Comparison of ENCODE assay signal across 27 cellular contexts in the genomic region with DNA sequence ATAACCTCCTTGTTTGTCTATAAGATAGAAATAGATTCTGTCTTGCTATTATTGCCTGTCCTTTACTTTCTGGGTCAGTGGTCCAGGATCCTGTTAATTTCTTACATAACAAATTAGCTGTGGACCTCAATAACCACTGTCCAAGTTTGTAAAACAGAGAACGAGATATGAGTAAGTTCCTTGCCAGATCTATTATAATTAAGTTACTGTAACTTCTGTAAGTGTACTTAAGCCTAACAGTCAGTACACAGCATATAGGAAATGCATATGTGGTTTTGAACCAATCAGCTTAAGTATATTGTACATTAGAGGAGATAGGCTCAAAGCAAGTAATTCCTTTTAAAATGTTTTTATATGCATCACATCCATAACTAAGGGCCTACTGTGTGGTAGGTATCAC.
DNase-seq lines count a peak whose midpoint lies in the region; ATAC-seq and TF ChIP-seq lines count a peak whose summit lies in the region.
"Had no signal": no experiment of that assay in that cellular context is flagged by ENCODE, and none has a peak within 500 bp of the region (broad histone marks: within the 10 kb centered on the region; RNA-seq: fewer than 3 reads in every experiment).

No MANE protein-coding gene starts in this region.

- TF ChIP-seq CTCF in OCI-LY3 (IDR thresholded peaks at IDR 0.05; ENCODE audit: low read depth, low read length) = no peak

- H3K79me2 ChIP-seq in OCI-LY3 (ENCODE audit: low read length) = no peaks in the 10 kb centered on the region

- no peaks in the 10 kb centered on the region for H4K20me1 ChIP-seq in BLaER1 treated with 17β-estradiol and CSF1 and Interleukin-3, amounts not matched to agents 10 nM and 100 nM
- no peaks in the 10 kb centered on the region for H4K20me1 ChIP-seq in OCI-LY3 (ENCODE audit: insufficient read depth, low read length)

- H3K27me3 ChIP-seq in BLaER1 treated with 17β-estradiol and CSF1 and Interleukin-3, amounts not matched to agents 10 nM and 100 nM = no peaks in the 10 kb centered on the region
- H3K27me3 ChIP-seq in OCI-LY3 (ENCODE audit: low read depth, low read length) = no peaks in the 10 kb centered on the region

- no peaks in the 10 kb centered on the region for H3K36me3 ChIP-seq in BLaER1 treated with 17β-estradiol and CSF1 and Interleukin-3, amounts not matched to agents 10 nM and 100 nM
- no peaks in the 10 kb centered on the region for H3K36me3 ChIP-seq in OCI-LY3 (replicated peaks; ENCODE audit: low read depth, low read length)

- no peak overlapping the region for H3K27ac ChIP-seq in BLaER1 treated with 17β-estradiol and CSF1 and Interleukin-3, amounts not matched to agents 10 nM and 100 nM
- H3K27ac ChIP-seq in OCI-LY3 (ENCODE audit: low read length) = no peak overlapping the region
- H3K27ac ChIP-seq: A549, C4-2B, HL-60, KMS-11, RWPE1 had no signal

- peak; percentile 55 for ATAC-seq in GM18907 (IDR thresholded peaks at IDR 0.05; ENCODE audit: unreplicated experiment)
- peak; percentile 69 for ATAC-seq in HG02884 (IDR thresholded peaks at IDR 0.05; ENCODE audit: unreplicated experiment)
- no peak for ATAC-seq in GM19395 (IDR thresholded peaks at IDR 0.05; ENCODE audit: unreplicated experiment)
- ATAC-seq: A549; CD8-positive, alpha-beta T cell; Panc1 had no signal

- H2AFZ ChIP-seq in OCI-LY3 (ENCODE audit: low read depth, low read length) = no peak overlapping the region

- H3K4me2 ChIP-seq in BLaER1 treated with 17β-estradiol and CSF1 and Interleukin-3, amounts not matched to agents 10 nM and 100 nM = peak overlapping the region; percentile 3 to 74 (median 61); a peak in 21 of 22 replicates
- H3K4me2 ChIP-seq in OCI-LY3 (ENCODE audit: low read length) = peak overlapping the region; percentile 21
- H3K4me2 ChIP-seq: A549, KMS-11 had no signal

- DNase-seq in cerebellar nuclear complex (lab: John Stamatoyannopoulos, UW) = no peak
- no peak for DNase-seq in NCI-H2227 (lab: John Stamatoyannopoulos, UW; ENCODE audit: unreplicated experiment)
- DNase-seq: AML-193; Caco-2; CD8-positive, alpha-beta T cell; MM.1S; NCI-H1092 treated with DMSO at 0.1 percent for 48 hours; NCI-H1436 treated with DMSO at 0.1 percent for 48 hours; NCI-H187 treated with DMSO at 0.1 percent for 48 hours; NCI-H2107; NCI-H446 treated with DMSO at 0.1 percent for 48 hours; NCI-H526; NCI-H82; NK-92 treated with Interleukin-12 subunit alpha and Interleukin-12 subunit beta, amount 100 ng/mL, for 24 hours; SHP77; T-helper 1 cell had no signal

- H3K9me3 ChIP-seq in BLaER1 treated with 17β-estradiol and CSF1 and Interleukin-3, amounts not matched to agents 10 nM and 100 nM (replicated peaks in 1 of 11) = peaks cover 0 to 3% (median 0%) of the 10 kb centered on the region in 11 experiments; a peak in 1 of 22 replicates
- H3K9me3 ChIP-seq in OCI-LY3 (ENCODE audit: insufficient read depth, low read length) = no peaks in the 10 kb centered on the region
- H3K9me3 ChIP-seq: A549, Caco-2 had no signal

- no peak overlapping the region for H3K9ac ChIP-seq in BLaER1 treated with 17β-estradiol and CSF1 and Interleukin-3, amounts not matched to agents 10 nM and 100 nM
- no peak overlapping the region for H3K9ac ChIP-seq in OCI-LY3 (ENCODE audit: low read length)
- H3K9ac ChIP-seq: KMS-11 had no signal

- peaks cover 18 to 34% (median 27%) of the 10 kb centered on the region in 10 experiments for H3K4me1 ChIP-seq in BLaER1 treated with 17β-estradiol and CSF1 and Interleukin-3, amounts not matched to agents 10 nM and 100 nM
- H3K4me1 ChIP-seq in OCI-LY3 (ENCODE audit: low read length) = peaks cover 30% of the 10 kb centered on the region
- H3K4me1 ChIP-seq: A549 had no signal

- H3K4me3 ChIP-seq in BLaER1 treated with 17β-estradiol and CSF1 and Interleukin-3, amounts not matched to agents 10 nM and 100 nM = no peak overlapping the region
- no peak overlapping the region for H3K4me3 ChIP-seq in OCI-LY3 (ENCODE audit: low read length)
- H3K4me3 ChIP-seq: A549 had no signal
